In the genomic region with DNA sequence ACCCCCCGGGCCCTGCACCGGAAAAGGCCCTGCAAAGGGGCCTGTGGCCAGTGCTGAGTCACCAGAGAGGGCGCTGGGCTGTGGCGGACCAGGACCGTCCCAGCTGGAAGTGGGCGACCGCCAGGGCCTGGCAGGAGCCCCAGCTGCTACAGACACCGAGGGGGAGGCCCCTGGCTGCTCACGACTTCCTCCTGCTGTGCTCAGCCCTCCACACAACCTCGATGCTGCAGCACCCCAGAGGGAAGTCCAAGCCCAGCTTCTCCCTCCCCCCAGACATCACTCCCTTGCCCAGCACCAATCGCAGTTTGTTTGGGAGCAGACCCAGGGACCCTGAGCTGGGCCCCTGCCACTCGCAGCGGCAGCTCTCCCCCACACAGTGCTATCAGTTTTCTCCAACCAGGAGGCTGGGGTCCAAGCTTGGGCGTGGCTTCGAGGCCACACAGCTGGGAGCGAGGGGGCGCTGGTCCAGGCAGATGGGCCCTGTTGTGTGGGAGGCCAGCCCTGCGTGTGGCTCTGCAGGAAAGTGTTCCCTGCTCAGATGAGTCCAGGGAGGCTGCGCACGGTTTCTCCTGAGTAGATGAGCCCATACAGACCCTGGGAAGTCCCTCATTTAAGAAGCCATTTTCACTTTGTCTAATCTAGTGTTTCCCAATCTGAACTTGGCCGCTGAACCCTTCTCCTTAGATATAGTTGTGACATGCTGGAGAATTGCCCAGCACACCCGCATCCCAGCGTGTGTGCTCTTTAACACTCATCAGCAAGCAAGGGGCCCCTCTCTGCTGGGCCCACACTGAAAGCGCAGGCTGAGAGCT, we compare ENCODE assay signal across 1 cellular context.
A peak's percentile ranks its signal among the peaks of the same experiment; 100 is the strongest.
TF ChIP-seq lines count a peak whose summit lies in the region.

No MANE protein-coding gene starts in this region.

TF ChIP-seq in K562, 482 proteins besides CTCF, POLR2A, EP300 and RAD21 (continued from another document and continues in another):
- TF ChIP-seq STAT6 (CRISPR knock-in tag; IDR thresholded peaks at IDR 0.05) = no peak
- peak; percentile 47 for TF ChIP-seq HMGN3 (IDR thresholded peaks at IDR 0.05; ENCODE audit: borderline replicate concordance, extremely low read depth, insufficient read length, low read depth, low read length)
- TF ChIP-seq RBM39 (optimal IDR thresholded peaks at IDR 0.05; ENCODE audit: low read depth, low read length) = no peak
- TF ChIP-seq ZBTB11 (CRISPR knock-in tag; IDR thresholded peaks at IDR 0.05) = no peak
- TF ChIP-seq DPF2 (IDR thresholded peaks at IDR 0.05) = 0 out of 2 replicates have a peak, but pooled peaks have one; percentile 38
- TF ChIP-seq THAP7 (CRISPR knock-in tag; IDR thresholded peaks at IDR 0.05) = no peak
- no peak for TF ChIP-seq CHD2 (IDR thresholded peaks at IDR 0.05; ENCODE audit: low read depth, low read length)
- TF ChIP-seq TCF3 (CRISPR knock-in tag; IDR thresholded peaks at IDR 0.05) = peak; percentile 38; the same call in 1 of the 2 replicates
- TF ChIP-seq ZMIZ1 (IDR thresholded peaks at IDR 0.05; ENCODE audit: low read depth in 2 of 2, low read length in 2 of 2) = no peak
- TF ChIP-seq U2AF2 (optimal IDR thresholded peaks at IDR 0.05; ENCODE audit: low read depth, low read length) = no peak
- peak; percentile 7; the same call in 1 of the 2 replicates for TF ChIP-seq ELF1 (tag; IDR thresholded peaks at IDR 0.05)
- peak; percentile 39 for TF ChIP-seq NFIC (IDR thresholded peaks at IDR 0.05)
- no peak for TF ChIP-seq HNRNPL (IDR thresholded peaks at IDR 0.05; ENCODE audit: low read depth, low read length)
- 0 out of 4 replicates have a peak, but pooled peaks of 1 of the 2 experiments have one; percentile 52 for TF ChIP-seq MAZ (CRISPR knock-in tag; conservative IDR thresholded peaks at IDR 0.05 in 1 of 2, IDR thresholded peaks at IDR 0.05 in 1 of 2)
- peak; percentile 78 for TF ChIP-seq CBFA2T3 (IDR thresholded peaks at IDR 0.05)
- TF ChIP-seq E2F4 (CRISPR knock-in tag; IDR thresholded peaks at IDR 0.05; ENCODE audit: low read depth) = no peak
- TF ChIP-seq SIRT6 (IDR thresholded peaks at IDR 0.05; ENCODE audit: low read depth, low read length) = no peak
- no peak for TF ChIP-seq RUNX1 (IDR thresholded peaks at IDR 0.05; ENCODE audit: low read depth)
- TF ChIP-seq ZC3H4 (CRISPR knock-in tag; IDR thresholded peaks at IDR 0.05; ENCODE audit: borderline replicate concordance) = no peak
- TF ChIP-seq RBM17 (IDR thresholded peaks at IDR 0.05; ENCODE audit: borderline replicate concordance, low read depth, low read length) = no peak
- no peak for TF ChIP-seq RBM14 (IDR thresholded peaks at IDR 0.05; ENCODE audit: borderline replicate concordance, insufficient read depth, low read depth, low read length)
- TF ChIP-seq KLF10 (CRISPR knock-in tag; IDR thresholded peaks at IDR 0.05) = no peak
- TF ChIP-seq MIER1 (IDR thresholded peaks at IDR 0.05; ENCODE audit: low read depth) = no peak
- TF ChIP-seq MCM7 (IDR thresholded peaks at IDR 0.05) = no peak
- TF ChIP-seq HOXB6 (CRISPR knock-in tag; IDR thresholded peaks at IDR 0.05; ENCODE audit: borderline replicate concordance) = no peak
- peak; percentile 47; the same call in 1 of the 2 replicates for TF ChIP-seq KLF16 (IDR thresholded peaks at IDR 0.05)
- TF ChIP-seq ELF2 (CRISPR knock-in tag; IDR thresholded peaks at IDR 0.05) = peak; percentile 24; the same call in 1 of the 2 replicates
- no peak for TF ChIP-seq FOS (IDR thresholded peaks at IDR 0.05; ENCODE audit: extremely low read depth, insufficient read length)
- TF ChIP-seq PCBP2 (IDR thresholded peaks at IDR 0.05; ENCODE audit: low read depth, low read length, poor library complexity, severe bottlenecking) = no peak
- TF ChIP-seq PTTG1 (tag; IDR thresholded peaks at IDR 0.05; ENCODE audit: low read depth) = no peak
- TF ChIP-seq HLTF (IDR thresholded peaks at IDR 0.05) = no peak
- TF ChIP-seq NELFE (IDR thresholded peaks at IDR 0.05; ENCODE audit: insufficient read depth, insufficient read length) = no peak
- peak; percentile 15; the same call in 1 of the 2 replicates for TF ChIP-seq RNF2 (IDR thresholded peaks at IDR 0.05)
- peak; percentile 74 for TF ChIP-seq DACH1 (IDR thresholded peaks at IDR 0.05; ENCODE audit: partially characterized antibody)
- TF ChIP-seq CHD4 (IDR thresholded peaks at IDR 0.05; ENCODE audit: insufficient read depth, insufficient replicate concordance, low read depth, low read length, poor library complexity, severe bottlenecking) = no peak
- peak; percentile 57 for TF ChIP-seq ARID1B (IDR thresholded peaks at IDR 0.05)
- no peak for TF ChIP-seq ZBTB40 (IDR thresholded peaks at IDR 0.05)
- TF ChIP-seq ZBTB40 (CRISPR knock-in tag; IDR thresholded peaks at IDR 0.05) = no peak
- TF ChIP-seq NR2F6 (CRISPR knock-in tag; IDR thresholded peaks at IDR 0.05) = no peak
